ENCODE assay signal across 1 cellular context in genomic region chr20:9021699-9022098, GRCh38.
TF ChIP-seq lines count a peak whose summit lies in the region.

No MANE protein-coding gene starts in this region.

TF ChIP-seq in WTC11, 78 proteins besides CTCF, POLR2A, EP300 and RAD21 (continued from another document):
- TF ChIP-seq AR (CRISPR knock-in tag; IDR thresholded peaks at IDR 0.05) (no peak), USF2 (CRISPR knock-in tag; IDR thresholded peaks at IDR 0.05) (peak; percentile 39; the same call in 1 of the 2 replicates), TEAD1 (CRISPR knock-in tag; IDR thresholded peaks at IDR 0.05) (no peak), ZNF121 (CRISPR knock-in tag; IDR thresholded peaks at IDR 0.05) (no peak), ZNF138 (CRISPR knock-in tag; conservative IDR thresholded peaks at IDR 0.05) (no peak), SP1 (CRISPR knock-in tag; conservative IDR thresholded peaks at IDR 0.05) (peak; percentile 46; the same call in 1 of the 2 replicates), MYBL2 (CRISPR knock-in tag; IDR thresholded peaks at IDR 0.05) (no peak), TCF7 (CRISPR knock-in tag; IDR thresholded peaks at IDR 0.05; ENCODE audit: low read depth) (no peak)
- TF ChIP-seq, protein P1, sequence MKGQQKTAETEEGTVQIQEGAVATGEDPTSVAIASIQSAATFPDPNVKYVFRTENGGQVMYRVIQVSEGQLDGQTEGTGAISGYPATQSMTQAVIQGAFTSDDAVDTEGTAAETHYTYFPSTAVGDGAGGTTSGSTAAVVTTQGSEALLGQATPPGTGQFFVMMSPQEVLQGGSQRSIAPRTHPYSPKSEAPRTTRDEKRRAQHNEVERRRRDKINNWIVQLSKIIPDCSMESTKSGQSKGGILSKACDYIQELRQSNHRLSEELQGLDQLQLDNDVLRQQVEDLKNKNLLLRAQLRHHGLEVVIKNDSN (CRISPR knock-in tag; IDR thresholded peaks at IDR 0.05) = no peak
- TF ChIP-seq, protein P2, sequence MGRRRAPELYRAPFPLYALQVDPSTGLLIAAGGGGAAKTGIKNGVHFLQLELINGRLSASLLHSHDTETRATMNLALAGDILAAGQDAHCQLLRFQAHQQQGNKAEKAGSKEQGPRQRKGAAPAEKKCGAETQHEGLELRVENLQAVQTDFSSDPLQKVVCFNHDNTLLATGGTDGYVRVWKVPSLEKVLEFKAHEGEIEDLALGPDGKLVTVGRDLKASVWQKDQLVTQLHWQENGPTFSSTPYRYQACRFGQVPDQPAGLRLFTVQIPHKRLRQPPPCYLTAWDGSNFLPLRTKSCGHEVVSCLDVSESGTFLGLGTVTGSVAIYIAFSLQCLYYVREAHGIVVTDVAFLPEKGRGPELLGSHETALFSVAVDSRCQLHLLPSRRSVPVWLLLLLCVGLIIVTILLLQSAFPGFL (CRISPR knock-in tag; IDR thresholded peaks at IDR 0.05; ENCODE audit: borderline replicate concordance) = no peak
- TF ChIP-seq, protein P3, sequence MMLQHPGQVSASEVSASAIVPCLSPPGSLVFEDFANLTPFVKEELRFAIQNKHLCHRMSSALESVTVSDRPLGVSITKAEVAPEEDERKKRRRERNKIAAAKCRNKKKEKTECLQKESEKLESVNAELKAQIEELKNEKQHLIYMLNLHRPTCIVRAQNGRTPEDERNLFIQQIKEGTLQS (CRISPR knock-in tag; conservative IDR thresholded peaks at IDR 0.05) = no peak
- TF ChIP-seq, protein P4, sequence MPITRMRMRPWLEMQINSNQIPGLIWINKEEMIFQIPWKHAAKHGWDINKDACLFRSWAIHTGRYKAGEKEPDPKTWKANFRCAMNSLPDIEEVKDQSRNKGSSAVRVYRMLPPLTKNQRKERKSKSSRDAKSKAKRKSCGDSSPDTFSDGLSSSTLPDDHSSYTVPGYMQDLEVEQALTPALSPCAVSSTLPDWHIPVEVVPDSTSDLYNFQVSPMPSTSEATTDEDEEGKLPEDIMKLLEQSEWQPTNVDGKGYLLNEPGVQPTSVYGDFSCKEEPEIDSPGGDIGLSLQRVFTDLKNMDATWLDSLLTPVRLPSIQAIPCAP (CRISPR knock-in tag; IDR thresholded peaks at IDR 0.05) = no peak
